Comparison of ENCODE assay signal across 8 cellular contexts in genomic region chr16:23149267-23149992, GRCh38. TPM values are rescaled to one million over a fixed set of nuclear protein-coding genes. Genes with fewer than 3 reads are reported as not detected.
DNase-seq lines count a peak whose midpoint lies in the region; ATAC-seq, FAIRE-seq and TF ChIP-seq lines count a peak whose summit lies in the region.

A gene with protein sequence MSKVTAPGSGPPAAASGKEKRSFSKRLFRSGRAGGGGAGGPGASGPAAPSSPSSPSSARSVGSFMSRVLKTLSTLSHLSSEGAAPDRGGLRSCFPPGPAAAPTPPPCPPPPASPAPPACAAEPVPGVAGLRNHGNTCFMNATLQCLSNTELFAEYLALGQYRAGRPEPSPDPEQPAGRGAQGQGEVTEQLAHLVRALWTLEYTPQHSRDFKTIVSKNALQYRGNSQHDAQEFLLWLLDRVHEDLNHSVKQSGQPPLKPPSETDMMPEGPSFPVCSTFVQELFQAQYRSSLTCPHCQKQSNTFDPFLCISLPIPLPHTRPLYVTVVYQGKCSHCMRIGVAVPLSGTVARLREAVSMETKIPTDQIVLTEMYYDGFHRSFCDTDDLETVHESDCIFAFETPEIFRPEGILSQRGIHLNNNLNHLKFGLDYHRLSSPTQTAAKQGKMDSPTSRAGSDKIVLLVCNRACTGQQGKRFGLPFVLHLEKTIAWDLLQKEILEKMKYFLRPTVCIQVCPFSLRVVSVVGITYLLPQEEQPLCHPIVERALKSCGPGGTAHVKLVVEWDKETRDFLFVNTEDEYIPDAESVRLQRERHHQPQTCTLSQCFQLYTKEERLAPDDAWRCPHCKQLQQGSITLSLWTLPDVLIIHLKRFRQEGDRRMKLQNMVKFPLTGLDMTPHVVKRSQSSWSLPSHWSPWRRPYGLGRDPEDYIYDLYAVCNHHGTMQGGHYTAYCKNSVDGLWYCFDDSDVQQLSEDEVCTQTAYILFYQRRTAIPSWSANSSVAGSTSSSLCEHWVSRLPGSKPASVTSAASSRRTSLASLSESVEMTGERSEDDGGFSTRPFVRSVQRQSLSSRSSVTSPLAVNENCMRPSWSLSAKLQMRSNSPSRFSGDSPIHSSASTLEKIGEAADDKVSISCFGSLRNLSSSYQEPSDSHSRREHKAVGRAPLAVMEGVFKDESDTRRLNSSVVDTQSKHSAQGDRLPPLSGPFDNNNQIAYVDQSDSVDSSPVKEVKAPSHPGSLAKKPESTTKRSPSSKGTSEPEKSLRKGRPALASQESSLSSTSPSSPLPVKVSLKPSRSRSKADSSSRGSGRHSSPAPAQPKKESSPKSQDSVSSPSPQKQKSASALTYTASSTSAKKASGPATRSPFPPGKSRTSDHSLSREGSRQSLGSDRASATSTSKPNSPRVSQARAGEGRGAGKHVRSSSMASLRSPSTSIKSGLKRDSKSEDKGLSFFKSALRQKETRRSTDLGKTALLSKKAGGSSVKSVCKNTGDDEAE (N-terminal part only) (minus strand): TSS chr16:23149452. CDS start chr16:23149270, 182 bp downstream.

- H3K4me2 ChIP-seq in H1 (ENCODE audit: insufficient read depth in 1 of 2, low read depth in 2 of 2, low read length in 2 of 2) = peak within 1 kb of the TSS; percentile 86 to 90

- H3K27me3 ChIP-seq in Caco-2 (replicated peaks; ENCODE audit: control insufficient read depth, insufficient read depth, low read length) (no peaks in the 10 kb centered on the region), H1 (replicated peaks in 1 of 4; ENCODE audit: control insufficient read depth in 3 of 4, extremely low read depth in 1 of 4, insufficient read depth in 3 of 4, low read length in 3 of 4) (peaks cover 0 to 3% (median 1%) of the 10 kb centered on the region in 4 experiments; a peak in 1 of 7 replicates)

- no peak within 1 kb of the TSS; the same call in 1 of the 2 replicates for H3K27ac ChIP-seq in H1 (ENCODE audit: low read depth, low read length)

- no peak within 1 kb of the TSS for H2AK5ac ChIP-seq in H1 (ENCODE audit: low read depth, low read length)

- peak within 1 kb of the TSS; percentile 54; the same call in 1 of the 2 replicates for H2BK5ac ChIP-seq in H1 (ENCODE audit: low read depth, low read length)

- TF ChIP-seq POLR2A in H1 (IDR thresholded peaks at IDR 0.05; ENCODE audit: control extremely low read depth in 1 of 2, low read depth in 2 of 2, low read length in 2 of 2) = no peak

- WGBS in H1 (ENCODE audit: extremely low coverage in 1 of 2, insufficient coverage in 1 of 2, insufficient read length in 1 of 2, insufficient replicate concordance in 2 of 2, low coverage in 1 of 2, low lambda C conversion rate in 2 of 2, missing lambda C conversion rate in 1 of 2), 2 experiments = 4% methylated on average over 31 of the region's 75 CpGs; no CpG with 5 or more reads in 1 of the 2 experiments

- no peak within 1 kb of the TSS for H3K4ac ChIP-seq in H1 (replicated peaks; ENCODE audit: insufficient read length, low read depth, low read length)

- no peak within 1 kb of the TSS for H2BK20ac ChIP-seq in H1 (ENCODE audit: low read length)

- TF ChIP-seq CTCF in Caco-2 (IDR thresholded peaks at IDR 0.05; ENCODE audit: insufficient read depth in 1 of 2, low read depth in 1 of 2, low read length in 1 of 2, severe bottlenecking in 1 of 2, unreplicated experiment in 1 of 2) (no peak), H1 (IDR thresholded peaks at IDR 0.05; ENCODE audit: control extremely low read depth in 1 of 3, insufficient read depth in 1 of 3, low read depth in 1 of 3, low read length in 3 of 3) (no peak)

- peaks cover 6 to 35% of the 10 kb centered on the region in 2 experiments; a peak in 2 of 4 replicates for H3K79me2 ChIP-seq in H1 (ENCODE audit: control insufficient read depth in 1 of 2, insufficient read depth in 2 of 2, low read length in 2 of 2)

- H3K4me1 ChIP-seq in Caco-2 (peaks cover 8% of the 10 kb centered on the region), H1 (replicated peaks in 1 of 4; ENCODE audit: control insufficient read depth in 3 of 4, insufficient read depth in 4 of 4, low read length in 3 of 4) (peaks cover 4 to 14% (median 9%) of the 10 kb centered on the region in 4 experiments; a peak in 6 of 7 replicates)

- H2BK15ac ChIP-seq in H1 (ENCODE audit: low read length) = peak within 1 kb of the TSS; percentile 6; the same call in 1 of the 2 replicates

- H3K14ac ChIP-seq in H1 (ENCODE audit: insufficient read length) = no peak within 1 kb of the TSS

- no peak within 1 kb of the TSS for H3K23ac ChIP-seq in H1 (ENCODE audit: insufficient read length)

- H3K36me3 ChIP-seq in Caco-2 (ENCODE audit: control insufficient read depth, insufficient read depth, low read length) (no peaks in the 10 kb centered on the region), H1 (ENCODE audit: control insufficient read depth in 2 of 4, insufficient read depth in 4 of 4, low read length in 3 of 4) (no peaks in the 10 kb centered on the region)

- H2AFZ ChIP-seq in H1 (ENCODE audit: low read length) = peak within 1 kb of the TSS; percentile 92

- peak within 1 kb of the TSS; percentile 83 for H3K18ac ChIP-seq in H1 (ENCODE audit: extremely low read depth, low read length)

- TF ChIP-seq EP300 in H1 (IDR thresholded peaks at IDR 0.05; ENCODE audit: borderline replicate concordance in 1 of 2, low read depth in 2 of 2, low read length in 2 of 2) = no peak

- peaks cover 6% of the 10 kb centered on the region for H3K23me2 ChIP-seq in H1 (ENCODE audit: low read depth, low read length)

- peaks cover 5% of the 10 kb centered on the region for H3K79me1 ChIP-seq in H1 (ENCODE audit: low read depth, low read length)

- no TSS peak for BruUV-seq in Caco-2 (replicated peaks; lab: Mats Ljungman, UMichigan)

- intact Hi-C loops in Caco-2 (cut with micrococcal nuclease; ENCODE audit: unreplicated experiment) = loop anchor here (1.0 to 5.0 kb wide), 2 partner anchors 67 to 285 kb away; no protein-coding TSS in a partner anchor

- H3K36me3 Mint-ChIP-seq in Caco-2 (ENCODE audit: insufficient read depth, unreplicated experiment) = peaks cover 5% of the 10 kb centered on the region
- peaks cover 1% of the 10 kb centered on the region for H3K36me3 Mint-ChIP-seq in activated CD8-positive, alpha-beta memory T cell treated with anti-CD3 and anti-CD28 coated beads, Interleukin-2, amount 10 ng/mL, durations not matched to agents 7 days and 5 days
- H3K36me3 Mint-ChIP-seq in memory B cell = no peaks in the 10 kb centered on the region

- H2BK12ac ChIP-seq in H1 (ENCODE audit: low read depth, low read length) = no peak within 1 kb of the TSS

- H3K9me3 ChIP-seq in Caco-2 = no peaks in the 10 kb centered on the region
- H3K9me3 ChIP-seq in H1 (ENCODE audit: insufficient read depth in 2 of 2, low read depth in 1 of 2, low read length in 1 of 2) = no peaks in the 10 kb centered on the region

- H2BK120ac ChIP-seq in H1 (replicated peaks; ENCODE audit: low read depth, low read length) = peak within 1 kb of the TSS; percentile 72

- TF ChIP-seq RAD21 in H1 (IDR thresholded peaks at IDR 0.05 in 1 of 2, conservative IDR thresholded peaks at IDR 0.05 in 1 of 2; ENCODE audit: low read depth in 2 of 2, low read length in 2 of 2) = no peak; a peak in 1 of 4 replicates

- CTCF ChIA-PET in Caco-2 (lab: Charles Lee) (no interaction called here), H1 (lab: Charles Lee; ENCODE audit: partially characterized antibody) (no interaction called here)
- CTCF ChIA-PET in activated CD8-positive, alpha-beta memory T cell treated with anti-CD3 and anti-CD28 coated beads, Interleukin-2, amount 10 ng/mL, durations not matched to agents 7 days and 5 days (lab: Charles Lee) = interaction anchor here (1.0 to 1.5 kb wide), 2 partner anchors 11 to 28 kb away, joined by 3 to 4 read pairs; no protein-coding TSS in a partner anchor

- POLR2A ChIA-PET in Caco-2 (lab: Charles Lee) (no interaction called here), H1 (lab: Charles Lee; ENCODE audit: partially characterized antibody) (interaction anchor here (0.6 to 1.6 kb wide), 4 partner anchors 8 to 30 kb away, joined by 3 to 5 read pairs (median 4); no protein-coding TSS in a partner anchor)

- DNase-seq in Caco-2 (peak; percentile 94 to 95), HUDEP-2 (lab: John Stamatoyannopoulos, UW; ENCODE audit: unreplicated experiment in 76 of 76) (peak in 74 of 76 experiments; percentile 40 to 95 (median 87)), NOMO-1 treated with DMSO at 0.1 percent for 48 hours (lab: John Stamatoyannopoulos, UW; ENCODE audit: unreplicated experiment) (peak; percentile 91), H1 (ENCODE audit: low read depth in 1 of 2, low spot score in 2 of 2) (peak; percentile 89 to 92), memory B cell (ENCODE audit: low spot score in 2 of 2) (peak; percentile 78 to 83)
- DNase-seq in activated CD8-positive, alpha-beta memory T cell treated with anti-CD3 and anti-CD28 coated beads, Interleukin-2, amount 10 ng/mL, durations not matched to agents 7 days and 5 days = peak; percentile 93
- DNase-seq in stimulated activated CD4-positive, alpha-beta T cell treated with anti-CD3 and anti-CD28 coated beads, TNF-alpha, amount 100 ng/mL, for 48 hours (ENCODE audit: low read depth in 3 of 3) = peak; percentile 84 to 86 (median 85)

- H3K4me1 Mint-ChIP-seq in Caco-2 (ENCODE audit: low read depth, unreplicated experiment) (no peaks in the 10 kb centered on the region), memory B cell (peaks cover 9% of the 10 kb centered on the region)
- peaks cover 27% of the 10 kb centered on the region for H3K4me1 Mint-ChIP-seq in activated CD8-positive, alpha-beta memory T cell treated with anti-CD3 and anti-CD28 coated beads, Interleukin-2, amount 10 ng/mL, durations not matched to agents 7 days and 5 days

- no peaks in the 10 kb centered on the region for H3K9me3 Mint-ChIP-seq in Caco-2 (ENCODE audit: unreplicated experiment)
- no peaks in the 10 kb centered on the region for H3K9me3 Mint-ChIP-seq in activated CD8-positive, alpha-beta memory T cell treated with anti-CD3 and anti-CD28 coated beads, Interleukin-2, amount 10 ng/mL, durations not matched to agents 7 days and 5 days (ENCODE audit: low read depth)
- no peaks in the 10 kb centered on the region for H3K9me3 Mint-ChIP-seq in memory B cell

- H3K4me3 Mint-ChIP-seq in Caco-2 (ENCODE audit: unreplicated experiment) = peak within 1 kb of the TSS; percentile 92
- peak within 1 kb of the TSS; percentile 92 for H3K4me3 Mint-ChIP-seq in activated CD8-positive, alpha-beta memory T cell treated with anti-CD3 and anti-CD28 coated beads, Interleukin-2, amount 10 ng/mL, durations not matched to agents 7 days and 5 days
- peak within 1 kb of the TSS; percentile 98 for H3K4me3 Mint-ChIP-seq in memory B cell

- ATAC-seq in GM21423 (IDR thresholded peaks at IDR 0.05; ENCODE audit: unreplicated experiment) (peak; percentile 96), memory B cell (ENCODE audit: low read depth) (peak; percentile 91)
- ATAC-seq in activated CD8-positive, alpha-beta memory T cell treated with anti-CD3 and anti-CD28 coated beads, Interleukin-2, amount 10 ng/mL, durations not matched to agents 7 days and 5 days = peak; percentile 97

- peak within 1 kb of the TSS; percentile 86 for H4K5ac ChIP-seq in H1 (ENCODE audit: insufficient read length, low read depth, low read length)

- peak within 1 kb of the TSS; percentile 79 for H3K27ac Mint-ChIP-seq in Caco-2 (ENCODE audit: unreplicated experiment)
- H3K27ac Mint-ChIP-seq in activated CD8-positive, alpha-beta memory T cell treated with anti-CD3 and anti-CD28 coated beads, Interleukin-2, amount 10 ng/mL, durations not matched to agents 7 days and 5 days = peak within 1 kb of the TSS; percentile 83
- peak within 1 kb of the TSS; percentile 67 for H3K27ac Mint-ChIP-seq in memory B cell

- peak within 1 kb of the TSS; percentile 35 for H3K56ac ChIP-seq in H1 (replicated peaks; ENCODE audit: insufficient read length, low read depth, low read length)

- H4K20me1 ChIP-seq in H1 (replicated peaks in 1 of 2; ENCODE audit: control insufficient read depth in 1 of 2, insufficient read depth in 2 of 2, low read length in 2 of 2) = peaks cover 0 to 8% of the 10 kb centered on the region in 2 experiments

- H3K4me3 ChIP-seq in Caco-2 (ENCODE audit: low read depth, low read length) = peak within 1 kb of the TSS; percentile 67
- peak within 1 kb of the TSS; percentile 73 to 92 (median 80) for H3K4me3 ChIP-seq in H1 (ENCODE audit: extremely low read depth in 1 of 4, insufficient read depth in 2 of 4, low read depth in 3 of 4, low read length in 4 of 4)

- H4K8ac ChIP-seq in H1 (ENCODE audit: extremely low read depth, insufficient read depth, low read length) = peak within 1 kb of the TSS; percentile 80; the same call in 1 of the 2 replicates

- FAIRE-seq in H1 (lab: Jason Lieb, UNC) = no peak

- peak within 1 kb of the TSS; percentile 87 for H4K91ac ChIP-seq in H1 (replicated peaks; ENCODE audit: insufficient read length, low read length)

- peak within 1 kb of the TSS; percentile 3 to 55 (median 42); a peak in 5 of 7 replicates for H3K9ac ChIP-seq in H1 (replicated peaks in 1 of 4; ENCODE audit: extremely low read depth in 1 of 4, low read depth in 3 of 4, low read length in 3 of 4)

- H3K27me3 Mint-ChIP-seq in Caco-2 (ENCODE audit: insufficient read depth, unreplicated experiment) (no peaks in the 10 kb centered on the region), memory B cell (no peaks in the 10 kb centered on the region)
- H3K27me3 Mint-ChIP-seq in activated CD8-positive, alpha-beta memory T cell treated with anti-CD3 and anti-CD28 coated beads, Interleukin-2, amount 10 ng/mL, durations not matched to agents 7 days and 5 days = peaks cover 6% of the 10 kb centered on the region

RNA-seq across cellular contexts. Expression of the gene that starts here (rescaled TPM):
- total RNA-seq in Caco-2 (2022) = 11.3 and 11.9 TPM in 2 replicates
- total RNA-seq in activated CD8-positive, alpha-beta memory T cell treated with anti-CD3 and anti-CD28 coated beads, Interleukin-2, amount 10 ng/mL, durations not matched to agents 7 days and 5 days = 1 to 10 TPM; 7.0 to 7.1 TPM
- total RNA-seq in H1 (2021; fragmentation: NEBNext Ultra II Directional; extraction: Animal tissue kit (Norgen Biotek cat#: 25700)) = 17.0 and 19.0 TPM in 2 replicates
- polyA plus RNA-seq in H1 (2011; rRNA removed) = 6.2 and 6.7 TPM in 2 replicates
- 6.3 TPM for polyA plus RNA-seq in H1 (2011; cell fraction: cytosol; rRNA removed)
- 16.1 TPM for polyA plus RNA-seq in H1 (2011; cell fraction: nucleus; rRNA removed)
- 4.6 to 6.1 TPM (median 5.8 TPM) in 4 replicates for polyA plus RNA-seq in H1 (2012, experiment 1 of 2)
- 1.4 TPM for polyA plus RNA-seq in H1 (2012, experiment 2 of 2)
- polyA plus RNA-seq in H1 (2013, experiment 1 of 2) = 7.4 TPM
- polyA plus RNA-seq in H1 (2013, experiment 2 of 2) = 7.4 TPM
- polyA minus RNA-seq in H1 (2011; rRNA and poly(A)+ RNA removed) = 33.4 and 34.7 TPM in 2 replicates
- 15.4 TPM for polyA minus RNA-seq in H1 (2011; cell fraction: cytosol; rRNA and poly(A)+ RNA removed)
- polyA minus RNA-seq in H1 (2011; cell fraction: nucleus; rRNA and poly(A)+ RNA removed) = 40.4 TPM
